Comparison of ENCODE assay signal across 18 cellular contexts in the genomic region with DNA sequence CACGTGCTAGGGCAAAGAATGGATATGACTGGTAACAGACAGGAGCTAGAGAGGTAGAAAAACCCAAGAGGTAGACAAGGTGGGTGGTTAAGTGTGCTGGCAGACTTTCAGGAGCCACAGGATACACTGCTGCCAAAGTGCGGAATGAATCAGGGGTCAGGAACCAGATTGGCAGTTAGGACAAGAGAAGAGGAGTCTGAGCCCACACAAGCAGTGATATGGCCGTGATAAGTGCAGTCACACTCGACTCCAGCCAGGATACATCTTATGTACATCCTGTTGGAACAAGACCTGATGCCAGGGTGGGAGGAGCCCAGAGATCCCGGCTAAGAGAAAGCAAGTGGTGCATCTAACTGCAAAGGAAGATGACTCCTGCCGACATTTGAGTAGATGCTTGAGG. TPM values are rescaled to one million over a fixed set of nuclear protein-coding genes. Genes with fewer than 3 reads are reported as not detected.
DNase-seq lines count a peak whose midpoint lies in the region; ATAC-seq, FAIRE-seq and TF ChIP-seq lines count a peak whose summit lies in the region.
"Had no signal": no experiment of that assay in that cellular context is flagged by ENCODE, and none has a peak within 500 bp of the region (broad histone marks: within the 10 kb centered on the region; RNA-seq: fewer than 3 reads in every experiment).

No MANE protein-coding gene starts in this region.

- H4K20me1 ChIP-seq in GM23248 (ENCODE audit: insufficient read depth) (0 out of 2 replicates have a peak, but pooled peaks cover 12% of the 10 kb centered on the region), astrocyte (ENCODE audit: insufficient read depth, low read length) (peaks cover 18% of the 10 kb centered on the region)

- no peak overlapping the region for H3K4me3 Mint-ChIP-seq in astrocyte (ENCODE audit: unreplicated experiment)
- H3K4me3 Mint-ChIP-seq: CD4-positive, CD25-positive, alpha-beta regulatory T cell had no signal

- peaks cover 10% of the 10 kb centered on the region for H3K4me1 Mint-ChIP-seq in astrocyte (ENCODE audit: low read depth, unreplicated experiment)
- H3K4me1 Mint-ChIP-seq: CD4-positive, CD25-positive, alpha-beta regulatory T cell had no signal

- H3F3A ChIP-seq in GM23248 (ENCODE audit: insufficient read depth), result peaks cover 12% of the 10 kb centered on the region

- H3K9me2 ChIP-seq in GM23248 (ENCODE audit: insufficient read depth), result no peaks in the 10 kb centered on the region

- H3K27me3 Mint-ChIP-seq in astrocyte (ENCODE audit: low read depth, unreplicated experiment), result peaks cover 9% of the 10 kb centered on the region
- H3K27me3 Mint-ChIP-seq: CD4-positive, CD25-positive, alpha-beta regulatory T cell had no signal

- 41 to 47% methylated on average over 6 of the region's 6 CpGs for whole genome bisulfite sequencing in GM23248 (ENCODE audit: low coverage in 1 of 2, low lambda C conversion rate in 2 of 2, missing lambda C conversion rate in 2 of 2), 2 experiments

- H3K9me3 Mint-ChIP-seq in astrocyte (ENCODE audit: unreplicated experiment), result no peaks in the 10 kb centered on the region

- no peak overlapping the region for H3K27ac ChIP-seq in GM23248
- no peak overlapping the region for H3K27ac ChIP-seq in astrocyte (ENCODE audit: low read depth, low read length)
- H3K27ac ChIP-seq: RWPE1, SJCRH30 had no signal

- H3K27me3 ChIP-seq in GM23248 (replicated peaks; ENCODE audit: insufficient read depth) (no peaks in the 10 kb centered on the region), astrocyte (ENCODE audit: insufficient read depth, low read length) (no peaks in the 10 kb centered on the region)

- no peak overlapping the region for H3K27ac Mint-ChIP-seq in astrocyte (ENCODE audit: unreplicated experiment)
- H3K27ac Mint-ChIP-seq: CD4-positive, CD25-positive, alpha-beta regulatory T cell had no signal

- H3K9ac ChIP-seq in GM23248, result no peak overlapping the region
- H3K9ac ChIP-seq in astrocyte (ENCODE audit: low read length), result no peak overlapping the region

- peaks cover 4% of the 10 kb centered on the region for H3K36me3 Mint-ChIP-seq in astrocyte (ENCODE audit: low read depth, unreplicated experiment)
- H3K36me3 Mint-ChIP-seq: CD4-positive, CD25-positive, alpha-beta regulatory T cell had no signal

- H3K4me2 ChIP-seq in GM23248 (ENCODE audit: unreplicated experiment), result no peak overlapping the region
- H3K4me2 ChIP-seq in astrocyte (ENCODE audit: low read length), result no peak overlapping the region

- DNase-seq in GM23248, result peak; percentile 31
- DNase-seq in NCI-H226, result peak; percentile 80
- peak; percentile 25 for DNase-seq in astrocyte (ENCODE audit: low read depth)
- peak; percentile 23 for DNase-seq in left kidney (ENCODE audit: low read depth, low spot score)
- DNase-seq in T1000 (lab: John Stamatoyannopoulos, UW), result no peak
- DNase-seq in central memory CD4-positive, alpha-beta T cell, result no peak
- no peak for DNase-seq in NCI-H1105 treated with DMSO at 0.1 percent for 48 hours (lab: John Stamatoyannopoulos, UW)
- DNase-seq: Caco-2; CD4-positive, CD25-positive, alpha-beta regulatory T cell; HCEC 1CT; KBM-7; NCI-H1048; NCI-H2081 treated with DMSO at 0.1 percent for 48 hours; NCI-H2227 treated with DMSO at 0.1 percent for 48 hours; NCI-H526 treated with DMSO at 0.1 percent for 48 hours; SJCRH30 had no signal

- FAIRE-seq in astrocyte (lab: Jason Lieb, UNC), result no peak

- H3K79me2 ChIP-seq in GM23248 (ENCODE audit: insufficient read depth) (peaks cover 88% of the 10 kb centered on the region), astrocyte (ENCODE audit: insufficient read depth, low read length) (peaks cover 8% of the 10 kb centered on the region)

- no peak overlapping the region for H3K4me3 ChIP-seq in GM23248
- no peak overlapping the region for H3K4me3 ChIP-seq in astrocyte (ENCODE audit: insufficient read depth, low read depth, low read length)
- H3K4me3 ChIP-seq: SJCRH30 had no signal

- no peak for TF ChIP-seq CTCF in astrocyte (IDR thresholded peaks at IDR 0.05; ENCODE audit: insufficient read depth, low read depth, low read length)

- H3K9me3 ChIP-seq in GM23248 (ENCODE audit: low read depth), result no peaks in the 10 kb centered on the region
- H3K9me3 ChIP-seq in astrocyte (ENCODE audit: insufficient read depth, low read depth, low read length), result no peaks in the 10 kb centered on the region
- H3K9me3 ChIP-seq: Caco-2, SJCRH30 had no signal

- H3K4me1 ChIP-seq in GM23248 (ENCODE audit: insufficient read depth) (peaks cover 39% of the 10 kb centered on the region), astrocyte (ENCODE audit: insufficient read depth, low read length) (no peaks in the 10 kb centered on the region)
- H3K4me1 ChIP-seq: SJCRH30 had no signal

- ATAC-seq in HG03039 (IDR thresholded peaks at IDR 0.05; ENCODE audit: unreplicated experiment), result no peak

- H2AFZ ChIP-seq in GM23248 (no peak overlapping the region), astrocyte (ENCODE audit: low read depth, low read length) (no peak overlapping the region)

- in situ Hi-C loops in GM23248 (cut with MboI), result no loop called here

- no peaks in the 10 kb centered on the region for H3K36me3 ChIP-seq in GM23248 (ENCODE audit: low read depth)
- H3K36me3 ChIP-seq in astrocyte (ENCODE audit: insufficient read depth, low read length), result no peaks in the 10 kb centered on the region
- H3K36me3 ChIP-seq: SJCRH30 had no signal

RNA-seq across cellular contexts. Expression of gene SLIT3, which starts 10.0 kb away (rescaled TPM):
- 49.4 and 61.9 TPM in 2 replicates for total RNA-seq in GM23248 (2014; rRNA removed; shearing (Covaris generic))
- polyA plus RNA-seq in GM23248 (2016; fragmentation: Nextera tagmentation; extraction: Ambion mirVana), result 98.9 and 100 TPM in 2 replicates
- 20.7 and 33.0 TPM in 2 replicates for total RNA-seq in astrocyte
- total RNA-seq: CD4-positive, CD25-positive, alpha-beta regulatory T cell had no signal
- polyA plus RNA-seq: CD4-positive, CD25-positive, alpha-beta regulatory T cell had no signal

Comparison
In these comparisons a context has a peak if more than half of its experiments do, and no peak if none do; other contexts are left out.
1. DNase-seq: peak in GM23248 (single experiment), NCI-H226 (single experiment), astrocyte (single experiment) and left kidney (single experiment); none in T1000 (single experiment), central memory CD4-positive, alpha-beta T cell (single experiment) and NCI-H1105 treated with DMSO at 0.1 percent for 48 hours (single experiment).